In the genomic region with DNA sequence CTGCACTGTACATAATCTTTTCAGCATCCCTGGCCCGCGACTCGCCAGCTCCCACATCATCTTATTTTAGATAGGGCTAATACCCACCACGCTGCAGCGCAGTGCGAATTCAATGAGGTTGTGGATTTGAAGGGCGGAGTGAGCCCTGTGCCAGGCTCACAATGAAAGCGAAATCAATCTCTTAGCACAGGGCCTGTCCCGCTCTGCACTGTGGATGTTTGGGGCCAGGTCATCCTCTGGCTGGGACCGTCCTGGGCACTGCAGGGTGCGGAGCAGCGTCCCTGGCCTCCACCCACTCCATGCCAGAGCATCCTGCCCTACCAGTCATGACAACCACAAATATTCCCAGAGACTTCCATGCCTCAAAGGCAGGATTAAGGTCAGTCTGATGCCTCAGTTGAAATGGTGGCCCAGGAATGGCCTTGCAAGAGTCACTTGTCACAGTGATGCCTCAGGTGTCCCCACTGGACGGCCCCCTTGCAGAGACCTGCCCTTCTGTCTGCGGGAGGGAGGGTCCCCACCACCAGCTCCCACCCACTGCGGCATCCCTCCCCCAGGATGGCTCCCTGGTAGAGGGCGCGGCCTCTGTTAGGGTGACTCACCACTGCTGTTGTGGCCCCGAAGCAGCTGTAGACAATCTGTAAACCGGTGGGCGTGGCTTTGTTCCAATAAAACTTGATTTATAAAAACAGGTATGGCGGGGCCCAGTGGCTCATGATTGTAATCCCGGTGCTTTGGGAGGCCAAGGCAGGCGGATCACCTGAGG, we compare ENCODE assay signal across 9 cellular contexts. TPM values are rescaled to one million over a fixed set of nuclear protein-coding genes. Genes with fewer than 3 reads are reported as not detected.
DNase-seq lines count a peak whose midpoint lies in the region; ATAC-seq and TF ChIP-seq lines count a peak whose summit lies in the region.
"Had no signal": no experiment of that assay in that cellular context is flagged by ENCODE, and none has a peak within 500 bp of the region (broad histone marks: within the 10 kb centered on the region; RNA-seq: fewer than 3 reads in every experiment).

No MANE protein-coding gene starts in this region.

- H3K4me1 Mint-ChIP-seq in stimulated activated effector memory CD8-positive, alpha-beta T cell treated with anti-CD3 and anti-CD28 coated beads, Interleukin-12 subunit alpha, Interleukin-12 subunit beta, amount 100 ng/mL, for 72 hours, result peaks cover 66% of the 10 kb centered on the region

- peak overlapping the region; percentile 23 for H3K9ac ChIP-seq in adipocyte (ENCODE audit: low read length)

- H3K4me3 ChIP-seq in adipocyte (ENCODE audit: low read length) (peak overlapping the region; percentile 17), lower lobe of right lung (peak overlapping the region; percentile 36)
- H3K4me3 ChIP-seq: SK-N-MC had no signal

- intact Hi-C loops in lower lobe of right lung (cut with DNase I), result no loop called here

- TF ChIP-seq CTCF in GM13977 (IDR thresholded peaks at IDR 0.05; ENCODE audit: extremely low read depth, insufficient read depth, missing control alignments) (no peak), lower lobe of right lung (IDR thresholded peaks at IDR 0.05) (no peak)

- H3K27me3 ChIP-seq in adipocyte (replicated peaks; ENCODE audit: control insufficient read depth, insufficient read depth, low read length) (no peaks in the 10 kb centered on the region), lower lobe of right lung (ENCODE audit: low read depth) (no peaks in the 10 kb centered on the region)

- DNase-seq in GM13977 (ENCODE audit: low spot score), result peak; percentile 62
- DNase-seq in T-helper 1 cell, result peak; percentile 42 to 77 (median 67)
- DNase-seq in adipocyte (ENCODE audit: low read depth), result peak; percentile 85
- DNase-seq in lower lobe of right lung, result peak; percentile 62
- DNase-seq in stimulated activated effector memory CD8-positive, alpha-beta T cell treated with anti-CD3 and anti-CD28 coated beads, Interleukin-12 subunit alpha, Interleukin-12 subunit beta, amount 100 ng/mL, for 72 hours (ENCODE audit: low spot score in 2 of 2), result peak; percentile 53 to 83
- DNase-seq in NK-92 (lab: John Stamatoyannopoulos, UW; ENCODE audit: unreplicated experiment), result no peak

- no peak overlapping the region for H3K27ac ChIP-seq in lower lobe of right lung
- H3K27ac ChIP-seq: SK-N-MC had no signal

- H3K36me3 Mint-ChIP-seq in stimulated activated effector memory CD8-positive, alpha-beta T cell treated with anti-CD3 and anti-CD28 coated beads, Interleukin-12 subunit alpha, Interleukin-12 subunit beta, amount 100 ng/mL, for 72 hours, result peaks cover 100% of the 10 kb centered on the region

- in situ Hi-C loops in GM13977 (cut with MboI; ENCODE audit: low pct_unique_long_range_greater_than_20kb, low sequenced_read_pairs, unreplicated experiment), result loop anchor here (10.0 kb wide), 1 partner anchor 100 kb away; no protein-coding TSS in a partner anchor

- no peaks in the 10 kb centered on the region for H3K36me3 ChIP-seq in adipocyte (ENCODE audit: control insufficient read depth, insufficient read depth, low read length, severe bottlenecking)
- H3K36me3 ChIP-seq in lower lobe of right lung, result no peaks in the 10 kb centered on the region

- H3K9me3 ChIP-seq in adipocyte (ENCODE audit: control insufficient read depth, low read length), result no peaks in the 10 kb centered on the region
- H3K9me3 ChIP-seq in lower lobe of right lung, result no peaks in the 10 kb centered on the region

- H3K27ac Mint-ChIP-seq in stimulated activated effector memory CD8-positive, alpha-beta T cell treated with anti-CD3 and anti-CD28 coated beads, Interleukin-12 subunit alpha, Interleukin-12 subunit beta, amount 100 ng/mL, for 72 hours, result peak overlapping the region; percentile 98

- ATAC-seq in lower lobe of right lung (peak; percentile 45 to 47), HG02840 (IDR thresholded peaks at IDR 0.05; ENCODE audit: low FRiP score, unreplicated experiment) (no peak), HG03460 (IDR thresholded peaks at IDR 0.05; ENCODE audit: unreplicated experiment) (no peak)
- ATAC-seq in stimulated activated effector memory CD8-positive, alpha-beta T cell treated with anti-CD3 and anti-CD28 coated beads, Interleukin-12 subunit alpha, Interleukin-12 subunit beta, amount 100 ng/mL, for 72 hours, result peak; percentile 77

- no peaks in the 10 kb centered on the region for H3K9me3 Mint-ChIP-seq in stimulated activated effector memory CD8-positive, alpha-beta T cell treated with anti-CD3 and anti-CD28 coated beads, Interleukin-12 subunit alpha, Interleukin-12 subunit beta, amount 100 ng/mL, for 72 hours

- H3K4me3 Mint-ChIP-seq in stimulated activated effector memory CD8-positive, alpha-beta T cell treated with anti-CD3 and anti-CD28 coated beads, Interleukin-12 subunit alpha, Interleukin-12 subunit beta, amount 100 ng/mL, for 72 hours, result peak overlapping the region; percentile 99

- H3K4me1 ChIP-seq in adipocyte (ENCODE audit: control insufficient read depth, insufficient read depth, low read length) (peaks cover 33% of the 10 kb centered on the region), lower lobe of right lung (peaks cover 22% of the 10 kb centered on the region)

RNA-seq across cellular contexts. Expression of a gene that starts 5.6 kb away (rescaled TPM):
- total RNA-seq in lower lobe of right lung, result 1.3 TPM

RNA-seq across cellular contexts. Expression of a gene that starts 12.2 kb away (rescaled TPM):
- 0.83 TPM for total RNA-seq in lower lobe of right lung

RNA-seq across cellular contexts. Expression of a gene that starts 47.5 kb away (rescaled TPM):
- total RNA-seq in lower lobe of right lung, result 44.5 TPM

RNA-seq across cellular contexts. Expression of a gene that starts 54.0 kb away (rescaled TPM):
- total RNA-seq in lower lobe of right lung, result 40.3 TPM

Comparison
In these comparisons a context has a peak if more than half of its experiments do, and no peak if none do; other contexts are left out.
1. ATAC-seq: peak in lower lobe of right lung (2 of 2) and stimulated activated effector memory CD8-positive, alpha-beta T cell treated with anti-CD3 and anti-CD28 coated beads, Interleukin-12 subunit alpha, Interleukin-12 subunit beta, amount 100 ng/mL, for 72 hours (single experiment); none in HG02840 (single experiment) and HG03460 (single experiment).